1 cellular context compared by ENCODE assay signal in genomic region chrX:48467331-48467761, GRCh38.
TF ChIP-seq lines count a peak whose summit lies in the region.

No MANE protein-coding gene starts in this region.

TF ChIP-seq in HEK293, 187 proteins besides CTCF, POLR2A, EP300 and RAD21 (continued from another document):
- TF ChIP-seq ZNF391 (tag by site-specific recombination; IDR thresholded peaks at IDR 0.05; ENCODE audit: borderline replicate concordance, low read depth) (no peak), SALL2 (tag by site-specific recombination; IDR thresholded peaks at IDR 0.05; ENCODE audit: borderline replicate concordance) (no peak)
